ENCODE assay signal across 16 cellular contexts in the genomic region with DNA sequence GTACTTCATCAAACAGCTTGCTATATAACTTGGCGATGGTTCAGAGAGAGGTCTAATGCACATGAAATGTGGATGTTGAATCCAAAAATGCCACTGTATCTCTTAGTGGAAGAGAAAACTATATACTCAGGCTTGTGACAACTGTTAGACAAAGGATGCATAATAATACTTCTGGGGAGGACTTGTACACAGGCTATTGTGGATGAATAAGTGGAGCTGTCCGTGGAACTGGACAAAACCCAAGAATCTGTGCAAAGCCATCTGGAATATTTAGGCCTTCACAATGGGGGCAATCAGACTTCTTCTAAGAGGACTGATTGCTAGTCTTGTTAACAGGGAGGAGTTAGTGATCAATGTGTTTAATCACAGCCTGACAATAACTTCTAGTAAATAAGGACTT.
"Had no signal": no experiment of that assay in that cellular context is flagged by ENCODE, and none has a peak within 500 bp of the region (broad histone marks: within the 10 kb centered on the region; RNA-seq: fewer than 3 reads in every experiment).

No MANE protein-coding gene starts in this region.

- DNase-seq: activated CD4-positive, alpha-beta T cell treated with anti-CD3 and anti-CD28 coated beads, Interleukin-2, amount 50 U/mL, for 1 hour; activated gamma-delta T cell; dermis blood vessel endothelial cell; foreskin fibroblast; kidney; natural killer cell; pancreas; stimulated activated CD4-positive, alpha-beta T cell treated with anti-CD3 and anti-CD28 coated beads, Interleukin-4, amount 100 ng/mL, for 4 hours; T-helper 1 cell; T-helper 9 cell; upper lobe of right lung had no signal

- H3K27me3 Mint-ChIP-seq: stimulated activated memory B cell treated with anti-CD40 and anti-IgM and Interleukin-4, amounts not matched to agents 10 μg/mL and 1 μg/mL and 100 μg/mL, for 72 hours had no signal

- H3K9me3 Mint-ChIP-seq: activated naive CD4-positive, alpha-beta T cell treated with anti-CD3 and anti-CD28 coated beads, Interleukin-2, amount 50 U/mL, for 24 hours; memory B cell; natural killer cell; stimulated activated memory B cell treated with anti-CD40 and anti-IgM and Interleukin-4, amounts not matched to agents 10 μg/mL and 1 μg/mL and 100 μg/mL, for 72 hours had no signal

- H3K4me1 Mint-ChIP-seq: activated naive CD4-positive, alpha-beta T cell treated with anti-CD3 and anti-CD28 coated beads, Interleukin-2, amount 50 U/mL, for 24 hours; memory B cell; natural killer cell; stimulated activated memory B cell treated with anti-CD40 and anti-IgM and Interleukin-4, amounts not matched to agents 10 μg/mL and 1 μg/mL and 100 μg/mL, for 72 hours had no signal

- H3K4me3 Mint-ChIP-seq: activated naive CD4-positive, alpha-beta T cell treated with anti-CD3 and anti-CD28 coated beads, Interleukin-2, amount 50 U/mL, for 24 hours; memory B cell; natural killer cell; stimulated activated memory B cell treated with anti-CD40 and anti-IgM and Interleukin-4, amounts not matched to agents 10 μg/mL and 1 μg/mL and 100 μg/mL, for 72 hours had no signal

- H3K27ac Mint-ChIP-seq: activated naive CD4-positive, alpha-beta T cell treated with anti-CD3 and anti-CD28 coated beads, Interleukin-2, amount 50 U/mL, for 24 hours; memory B cell; natural killer cell; stimulated activated memory B cell treated with anti-CD40 and anti-IgM and Interleukin-4, amounts not matched to agents 10 μg/mL and 1 μg/mL and 100 μg/mL, for 72 hours had no signal

- ATAC-seq: left lobe of liver; natural killer cell; pancreas; sciatic nerve; stimulated activated memory B cell treated with anti-CD40 and anti-IgM and Interleukin-4, amounts not matched to agents 10 μg/mL and 1 μg/mL and 100 μg/mL, for 72 hours; upper lobe of right lung had no signal

- H3K36me3 Mint-ChIP-seq: activated naive CD4-positive, alpha-beta T cell treated with anti-CD3 and anti-CD28 coated beads, Interleukin-2, amount 50 U/mL, for 24 hours; memory B cell; natural killer cell; stimulated activated memory B cell treated with anti-CD40 and anti-IgM and Interleukin-4, amounts not matched to agents 10 μg/mL and 1 μg/mL and 100 μg/mL, for 72 hours had no signal
